9 cellular contexts compared by ENCODE assay signal in the genomic region with DNA sequence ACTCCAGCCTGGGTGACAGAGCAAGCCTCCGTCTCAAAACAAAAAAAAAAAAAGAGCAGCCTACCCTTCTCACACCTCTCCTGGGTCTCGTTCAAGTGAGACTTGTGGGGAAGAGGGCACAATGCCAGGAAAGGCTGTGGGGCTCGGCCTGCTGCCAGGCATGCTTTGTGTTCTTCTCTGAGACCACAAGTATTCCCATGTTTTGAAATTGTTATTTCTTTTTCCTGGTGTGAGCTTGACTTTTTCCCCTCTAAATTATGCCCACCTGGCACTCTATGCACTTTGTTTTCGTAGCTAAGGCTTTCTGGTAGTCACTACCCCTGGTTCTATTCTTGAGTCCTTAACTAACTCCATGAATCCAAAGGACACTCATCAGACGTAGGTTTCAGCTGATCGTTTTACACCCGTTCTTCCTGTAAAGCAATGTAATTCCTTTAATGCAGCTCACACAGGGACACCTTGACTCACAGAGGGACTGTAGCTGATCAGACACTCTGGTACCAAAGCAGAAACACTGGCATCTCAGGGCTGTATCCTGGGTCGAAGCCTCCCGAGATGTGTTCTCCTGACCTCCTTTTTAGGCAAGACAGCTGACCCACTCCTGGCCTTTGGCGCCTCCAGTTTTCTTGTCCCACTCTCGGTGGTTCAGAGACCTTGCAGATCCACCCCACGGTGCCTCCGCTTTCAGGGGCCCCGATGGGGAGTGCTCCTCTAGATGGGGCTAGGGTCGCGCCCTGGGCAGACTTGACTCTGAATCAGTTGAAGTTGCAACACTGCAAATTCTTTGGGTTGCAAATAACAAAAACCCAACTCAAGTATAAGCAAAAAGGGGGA.
DNase-seq lines count a peak whose midpoint lies in the region; ATAC-seq and TF ChIP-seq lines count a peak whose summit lies in the region.
"Had no signal": no experiment of that assay in that cellular context is flagged by ENCODE, and none has a peak within 500 bp of the region (broad histone marks: within the 10 kb centered on the region; RNA-seq: fewer than 3 reads in every experiment).

No MANE protein-coding gene starts in this region.

- no peak overlapping the region for H3K4me3 ChIP-seq in BJ (ENCODE audit: low read depth, low read length)
- H3K4me3 ChIP-seq in astrocyte of the cerebellum (ENCODE audit: low read depth, low read length), result no peak overlapping the region
- no peak overlapping the region for H3K4me3 ChIP-seq in lower lobe of right lung

- H3K4me1 ChIP-seq in lower lobe of right lung, result no peaks in the 10 kb centered on the region

- intact Hi-C loops in lower lobe of right lung (cut with DNase I), result no loop called here

- DNase-seq in BJ (ENCODE audit: low read depth) (peak; percentile 27), M059J (ENCODE audit: low read depth) (peak; percentile 87), astrocyte of the cerebellum (ENCODE audit: low read depth) (peak; percentile 90), lower lobe of right lung (peak; percentile 74)
- DNase-seq: posterior cingulate gyrus had no signal

- POLR2A ChIA-PET in BJ (lab: Charles Lee), result no interaction called here

- no peaks in the 10 kb centered on the region for H3K9me3 ChIP-seq in lower lobe of right lung

- TF ChIP-seq CTCF in BJ (IDR thresholded peaks at IDR 0.05; ENCODE audit: insufficient read depth, low read depth, low read length), result no peak
- no peak for TF ChIP-seq CTCF in astrocyte of the cerebellum (IDR thresholded peaks at IDR 0.05; ENCODE audit: low read depth, low read length, missing control alignments)
- TF ChIP-seq CTCF in lower lobe of right lung (IDR thresholded peaks at IDR 0.05), result no peak

- H3K27me3 ChIP-seq in BJ (ENCODE audit: control insufficient read depth, insufficient read depth, low read length) (no peaks in the 10 kb centered on the region), lower lobe of right lung (ENCODE audit: low read depth) (no peaks in the 10 kb centered on the region)

- CTCF ChIA-PET in BJ (lab: Yijun Ruan, JAX), result interaction anchor here (1.1 kb wide), 1 partner anchor 37 kb away, joined by 3 read pairs; no protein-coding TSS in a partner anchor

- H3K36me3 ChIP-seq in BJ (ENCODE audit: control insufficient read depth, insufficient read depth, low read length), result no peaks in the 10 kb centered on the region
- no peaks in the 10 kb centered on the region for H3K36me3 ChIP-seq in lower lobe of right lung

- ATAC-seq in lower lobe of right lung (peak; percentile 75), HG02571 (IDR thresholded peaks at IDR 0.05; ENCODE audit: unreplicated experiment) (no peak), GM18498 (IDR thresholded peaks at IDR 0.05; ENCODE audit: unreplicated experiment) (no peak), HG02610 (IDR thresholded peaks at IDR 0.05; ENCODE audit: unreplicated experiment) (no peak), GM21576 (IDR thresholded peaks at IDR 0.05; ENCODE audit: unreplicated experiment) (no peak)

- in situ Hi-C loops in astrocyte of the cerebellum (cut with HindIII; ENCODE audit: low sequenced_read_pairs), result no loop called here

- H3K27ac ChIP-seq in lower lobe of right lung, result peak overlapping the region; percentile 33

Comparison
In these comparisons a context has a peak if more than half of its experiments do, and no peak if none do; other contexts are left out.
1. DNase-seq: peak in every context shown above with its lines; median percentile 90 in astrocyte of the cerebellum; 87 in M059J; 74 in lower lobe of right lung; 27 in BJ.
2. ATAC-seq: peak in lower lobe of right lung (2 of 2); none in HG02571 (single experiment), GM18498 (single experiment), HG02610 (single experiment) and GM21576 (single experiment).